ENCODE assay signal across 8 cellular contexts in the genomic region with DNA sequence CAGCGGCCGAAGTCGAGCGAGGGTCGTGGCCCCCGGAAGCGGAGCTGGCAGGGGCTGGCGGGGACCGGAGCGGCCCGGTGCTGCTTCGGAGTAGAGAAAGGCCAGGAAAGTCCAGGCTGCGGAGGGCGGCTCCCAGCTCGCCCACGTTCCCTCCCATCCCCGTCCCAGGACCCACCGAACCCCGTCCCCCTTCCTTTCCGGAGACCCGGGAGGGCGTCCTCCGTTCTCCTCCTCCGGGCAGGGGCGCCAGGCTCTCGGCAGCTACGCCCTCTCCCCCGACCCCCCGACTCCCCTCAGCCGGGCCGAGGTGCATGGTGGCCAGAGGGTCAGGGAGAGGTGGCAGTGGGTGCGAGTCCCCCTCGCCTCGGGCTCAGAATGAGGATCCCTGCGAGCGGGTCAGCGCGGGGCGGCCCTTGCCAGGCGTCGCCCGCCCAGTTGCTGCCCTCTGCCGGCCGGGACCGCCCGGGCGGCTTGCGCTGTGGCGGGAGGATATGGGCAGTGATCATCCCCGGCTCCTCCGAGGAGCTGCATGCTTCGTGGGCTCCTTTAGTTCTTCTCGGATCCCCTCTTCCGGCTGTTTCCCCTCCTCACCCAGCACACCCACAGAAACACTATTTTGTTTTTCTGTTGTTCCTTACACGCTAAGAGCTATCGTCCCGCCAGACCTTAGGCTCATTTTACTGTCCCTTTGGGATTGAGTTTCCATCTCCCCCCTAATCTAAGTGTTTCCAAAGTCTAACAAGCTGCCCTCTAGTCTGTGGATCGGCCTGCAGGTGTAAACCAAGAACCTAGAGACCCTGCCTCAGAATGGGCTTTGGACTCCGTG. TPM values are rescaled to one million over a fixed set of nuclear protein-coding genes. Genes with fewer than 3 reads are reported as not detected.
DNase-seq lines count a peak whose midpoint lies in the region; ATAC-seq and TF ChIP-seq lines count a peak whose summit lies in the region.

No MANE protein-coding gene starts in this region.

- TF ChIP-seq POLR2A in heart left ventricle (IDR thresholded peaks at IDR 0.05): no peak
- TF ChIP-seq POLR2A in ovary (IDR thresholded peaks at IDR 0.05): peak; percentile 27

- TF ChIP-seq CTCF in heart left ventricle (IDR thresholded peaks at IDR 0.05) (peak; percentile 83 to 97 (median 88)), ovary (IDR thresholded peaks at IDR 0.05) (peak; percentile 71 to 94 (median 75)), upper lobe of right lung (IDR thresholded peaks at IDR 0.05) (peak; percentile 88)

- H3K4me1 ChIP-seq in heart left ventricle: peaks cover 0 to 17% (median 1%) of the 10 kb centered on the region in 12 donors
- no peaks in the 10 kb centered on the region for H3K4me1 ChIP-seq in ovary (ENCODE audit: insufficient read depth)
- H3K4me1 ChIP-seq in upper lobe of right lung: peaks cover 10% of the 10 kb centered on the region

- ATAC-seq in heart left ventricle (peak; percentile 74 to 97 (median 94)), upper lobe of right lung (peak; percentile 97)

- H3K27ac Mint-ChIP-seq in activated naive CD8-positive, alpha-beta T cell: no peak overlapping the region

- peak overlapping the region; percentile 80 for H3K4me3 Mint-ChIP-seq in activated naive CD8-positive, alpha-beta T cell

- intact Hi-C loops in heart left ventricle (cut with DNase I): loop anchor here (1.0 to 10.0 kb wide), 10 partner anchors 19 to 511 kb away; no protein-coding TSS in a partner anchor
- intact Hi-C loops in ovary (cut with DNase I): loop anchor here (2.0 to 10.0 kb wide), 9 partner anchors 51 to 501 kb away; no protein-coding TSS in a partner anchor
- intact Hi-C loops in upper lobe of right lung (cut with DNase I): no loop called here

- H3K27ac ChIP-seq in heart left ventricle (peak overlapping the region in 8 of 12 donors; percentile 28 to 86 (median 76)), ovary (peak overlapping the region; percentile 71 to 75), upper lobe of right lung (no peak overlapping the region)

- TF ChIP-seq EP300 in ovary (IDR thresholded peaks at IDR 0.05): no peak

- H3K36me3 ChIP-seq in heart left ventricle: no peaks in the 10 kb centered on the region
- H3K36me3 ChIP-seq in ovary: no peaks in the 10 kb centered on the region
- no peaks in the 10 kb centered on the region for H3K36me3 ChIP-seq in upper lobe of right lung

- no peaks in the 10 kb centered on the region for H3K36me3 Mint-ChIP-seq in activated naive CD8-positive, alpha-beta T cell

- H3K27me3 ChIP-seq in heart left ventricle: peaks cover 6 to 66% (median 32%) of the 10 kb centered on the region in 9 donors
- H3K27me3 ChIP-seq in ovary: no peaks in the 10 kb centered on the region
- H3K27me3 ChIP-seq in upper lobe of right lung: peaks cover 68% of the 10 kb centered on the region

- H3K27me3 Mint-ChIP-seq in activated naive CD8-positive, alpha-beta T cell: peaks cover 40% of the 10 kb centered on the region

- peaks cover 8% of the 10 kb centered on the region for H3K4me1 Mint-ChIP-seq in activated naive CD8-positive, alpha-beta T cell (ENCODE audit: low read depth)

- H3K4me3 ChIP-seq in heart left ventricle (peak overlapping the region; percentile 39 to 73 (median 62)), ovary (peak overlapping the region; percentile 58), upper lobe of right lung (peak overlapping the region; percentile 53)

- no peaks in the 10 kb centered on the region for H3K9me3 Mint-ChIP-seq in activated naive CD8-positive, alpha-beta T cell (ENCODE audit: low read depth)

- peak; percentile 16 for DNase-seq in activated CD4-positive, alpha-beta T cell treated with anti-CD3 and anti-CD28 coated beads for 1 hour
- no peak for DNase-seq in activated CD4-positive, alpha-beta T cell treated with anti-CD3 and anti-CD28 coated beads, Interleukin-2, amount 50 U/mL, for 1 hour
- peak; percentile 12 for DNase-seq in NOMO-1 treated with dmso at 0.1 percent for 144 hours (lab: John Stamatoyannopoulos, UW; ENCODE audit: unreplicated experiment)
- peak; percentile 66 to 88 (median 74) for DNase-seq in heart left ventricle
- peak; percentile 72 to 88 (median 81) for DNase-seq in ovary
- peak; percentile 87 for DNase-seq in upper lobe of right lung
- DNase-seq in cerebellar nuclear complex (lab: John Stamatoyannopoulos, UW): no peak

- no peaks in the 10 kb centered on the region for H3K9me3 ChIP-seq in heart left ventricle
- H3K9me3 ChIP-seq in ovary: no peaks in the 10 kb centered on the region
- H3K9me3 ChIP-seq in upper lobe of right lung: no peaks in the 10 kb centered on the region

- WGBS in heart left ventricle, 4 donors: 6 to 11% (median 8%) methylated on average over 30 to 59 of the region's 59 CpGs
- 6 to 7% (median 6%) methylated on average over 55 to 59 of the region's 59 CpGs for WGBS in ovary, 3 donors

RNA-seq across cellular contexts. Expression of a gene that starts 0.7 kb away (rescaled TPM):
- total RNA-seq in heart left ventricle (10 to 100 TPM in 4 of 9 donors, 1 to 10 TPM in 5; 3.6 to 63.3 (median 7.1) TPM), ovary (100 to 1,000 TPM in 1 of 7 donors, 10 to 100 TPM in 6; 10.3 to 120 (median 49.6) TPM), upper lobe of right lung (27.3 TPM)
- polyA plus RNA-seq in heart left ventricle (1 to 10 TPM; 1.9 to 2.9 TPM), ovary (10 to 100 TPM; 15.5 to 39.7 TPM)

Comparison
In these comparisons a context has a peak if more than half of its experiments do, and no peak if none do; other contexts are left out.
1. DNase-seq: peak in activated CD4-positive, alpha-beta T cell treated with anti-CD3 and anti-CD28 coated beads for 1 hour (single experiment), NOMO-1 treated with dmso at 0.1 percent for 144 hours (single experiment), heart left ventricle (5 of 5), ovary (5 of 5) and upper lobe of right lung (single experiment); none in activated CD4-positive, alpha-beta T cell treated with anti-CD3 and anti-CD28 coated beads, Interleukin-2, amount 50 U/mL, for 1 hour (single experiment) and cerebellar nuclear complex (0 of 2).
2. Peak in every context shown above with its lines, with median percentiles within 50 percentile points of each other: H3K4me3 ChIP-seq and CTCF ChIP-seq.